22 cellular contexts compared by ENCODE assay signal in genomic region chr11:133015457-133015856, GRCh38.
"Had no signal": no experiment of that assay in that cellular context is flagged by ENCODE, and none has a peak within 500 bp of the region (broad histone marks: within the 10 kb centered on the region; RNA-seq: fewer than 3 reads in every experiment).

No MANE protein-coding gene starts in this region.

- H3K4me3 Mint-ChIP-seq: immature natural killer cell, mesothelial cell of epicardium, naive B cell had no signal

- H3K27me3 ChIP-seq: esophagus muscularis mucosa, foreskin keratinocyte, left lung had no signal

- H3K27ac ChIP-seq: coronary artery, dorsolateral prefrontal cortex, esophagus muscularis mucosa, foreskin keratinocyte, gastroesophageal sphincter, heart left ventricle, hepatocyte, left lung, lower lobe of right lung had no signal

- DNase-seq: dermis blood vessel endothelial cell; dorsolateral prefrontal cortex; effector CD8-positive, alpha-beta T cell; foreskin keratinocyte; heart left ventricle; hypothalamus; immature natural killer cell; islet precursor cell; kidney; kidney glomerular epithelial cell; left colon; left lung; left ventricle myocardium superior; lower lobe of right lung; mesenchymal stem cell; mucosa of descending colon; naive B cell had no signal

- H3K9me3 Mint-ChIP-seq: mesothelial cell of epicardium had no signal

- H3K4me1 Mint-ChIP-seq: immature natural killer cell, mesothelial cell of epicardium, naive B cell had no signal

- H3K4me3 ChIP-seq: coronary artery, dorsolateral prefrontal cortex, esophagus muscularis mucosa, gastroesophageal sphincter, heart left ventricle, hepatocyte, left lung, lower lobe of right lung, mucosa of descending colon had no signal

- H3K27ac Mint-ChIP-seq: immature natural killer cell, mesothelial cell of epicardium, naive B cell had no signal

- H3K9me3 ChIP-seq: esophagus muscularis mucosa, gastroesophageal sphincter, heart left ventricle, left lung, lower lobe of right lung, mucosa of descending colon had no signal

- H3K27me3 Mint-ChIP-seq: naive B cell had no signal

- H3K36me3 Mint-ChIP-seq: immature natural killer cell, mesothelial cell of epicardium, naive B cell had no signal

- H3K36me3 ChIP-seq: esophagus muscularis mucosa, gastroesophageal sphincter, heart left ventricle, left lung, lower lobe of right lung had no signal

- H3K4me1 ChIP-seq: esophagus muscularis mucosa, foreskin keratinocyte, gastroesophageal sphincter, heart left ventricle, left lung, lower lobe of right lung had no signal
